12 cellular contexts compared by ENCODE assay signal in the genomic region with DNA sequence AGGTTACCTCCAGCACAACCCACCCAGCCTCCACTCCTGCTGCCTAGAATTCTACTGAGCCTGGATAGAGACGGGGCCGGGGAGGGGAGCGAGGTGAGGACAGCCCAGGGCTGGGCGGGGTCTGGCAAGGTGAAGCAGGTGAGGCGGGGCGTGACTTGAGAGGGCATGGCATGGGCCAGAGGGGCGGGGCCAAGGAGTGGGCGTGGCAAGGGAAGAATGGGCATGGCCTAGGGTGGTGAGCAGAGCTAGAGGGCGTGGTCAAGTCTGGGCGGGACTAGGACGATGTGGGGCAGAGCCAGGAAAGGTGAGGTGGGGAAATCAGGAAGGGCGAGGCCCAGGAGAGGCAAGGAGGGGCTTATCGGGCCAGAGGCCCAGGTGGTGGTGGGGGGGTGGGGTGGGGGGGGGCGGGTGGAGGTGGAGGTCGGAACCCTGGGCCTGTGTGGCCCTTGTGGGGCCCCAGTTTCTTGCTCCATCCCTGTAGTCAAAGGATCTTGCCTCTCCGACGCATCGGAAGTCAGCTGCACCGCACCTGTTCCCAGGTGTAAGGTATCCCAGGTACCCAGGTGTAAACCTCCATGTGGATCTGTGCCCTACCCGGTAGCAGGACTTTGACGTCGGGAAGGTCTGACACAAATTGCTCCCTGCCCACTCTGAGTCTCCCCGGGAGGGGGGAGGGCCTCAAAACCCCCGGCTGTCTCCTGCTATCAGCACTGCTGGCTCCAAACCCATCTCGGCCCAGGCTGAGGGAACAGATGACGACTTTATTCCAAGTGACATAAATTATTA. TPM values are rescaled to one million over a fixed set of nuclear protein-coding genes. Genes with fewer than 3 reads are reported as not detected.
A peak's percentile ranks its signal among the peaks of the same experiment; 100 is the strongest.
DNase-seq lines count a peak whose midpoint lies in the region; ATAC-seq, FAIRE-seq and TF ChIP-seq lines count a peak whose summit lies in the region.
"Had no signal": no experiment of that assay in that cellular context is flagged by ENCODE, and none has a peak within 500 bp of the region (broad histone marks: within the 10 kb centered on the region; RNA-seq: fewer than 3 reads in every experiment).

No MANE protein-coding gene starts in this region.

- H3K9me3 Mint-ChIP-seq in activated T-cell treated with anti-CD3 and anti-CD28 coated beads, Interleukin-2, amount 50 U/mL, for 24 hours: no peaks in the 10 kb centered on the region

- H4K20me1 ChIP-seq in MM.1S (ENCODE audit: insufficient read depth, low read length): no peaks in the 10 kb centered on the region

- intact Hi-C loops in Right ventricle myocardium superior (cut with DNase I) (no loop called here), left lung (cut with DNase I) (no loop called here), sigmoid colon (cut with DNase I) (no loop called here)

- H3K4me2 ChIP-seq in MM.1S (ENCODE audit: low read depth, low read length): no peak overlapping the region

- H3K4me1 Mint-ChIP-seq in activated T-cell treated with anti-CD3 and anti-CD28 coated beads, Interleukin-2, amount 50 U/mL, for 24 hours (ENCODE audit: low read depth): peaks cover 2% of the 10 kb centered on the region

- H3F3A ChIP-seq in MM.1S (ENCODE audit: insufficient read depth, low read length): no peaks in the 10 kb centered on the region

- H2AFZ ChIP-seq in MM.1S (ENCODE audit: low read length): no peak overlapping the region

- H3K27ac Mint-ChIP-seq in activated T-cell treated with anti-CD3 and anti-CD28 coated beads, Interleukin-2, amount 50 U/mL, for 24 hours: no peak overlapping the region

- TF ChIP-seq CTCF in right atrium auricular region (IDR thresholded peaks at IDR 0.05): no peak
- no peak for TF ChIP-seq CTCF in left lung (IDR thresholded peaks at IDR 0.05)
- TF ChIP-seq CTCF in sigmoid colon (IDR thresholded peaks at IDR 0.05): no peak
- TF ChIP-seq CTCF in MM.1S (IDR thresholded peaks at IDR 0.05; ENCODE audit: low read length): no peak

- no peaks in the 10 kb centered on the region for H3K36me3 Mint-ChIP-seq in activated T-cell treated with anti-CD3 and anti-CD28 coated beads, Interleukin-2, amount 50 U/mL, for 24 hours (ENCODE audit: low read depth)
- H3K36me3 Mint-ChIP-seq: CD4-positive, alpha-beta memory T cell had no signal

- H3K4me1 ChIP-seq in right atrium auricular region: no peaks in the 10 kb centered on the region
- peaks cover 0 to 5% of the 10 kb centered on the region in 2 donors for H3K4me1 ChIP-seq in left lung
- H3K4me1 ChIP-seq in sigmoid colon: no peaks in the 10 kb centered on the region
- no peaks in the 10 kb centered on the region for H3K4me1 ChIP-seq in MM.1S (ENCODE audit: low read length)

- no peaks in the 10 kb centered on the region for H3K27me3 ChIP-seq in right atrium auricular region
- peaks cover 0 to 17% of the 10 kb centered on the region in 2 donors for H3K27me3 ChIP-seq in left lung
- H3K27me3 ChIP-seq in sigmoid colon: peaks cover 3 to 40% (median 18%) of the 10 kb centered on the region in 3 donors
- peaks cover 49% of the 10 kb centered on the region for H3K27me3 ChIP-seq in MM.1S (replicated peaks; ENCODE audit: insufficient read depth, low read length)

- ATAC-seq in Right ventricle myocardium superior (ENCODE audit: poor library complexity) (peak; percentile 38), left lung (peak; percentile 97), GM18861 (IDR thresholded peaks at IDR 0.05; ENCODE audit: unreplicated experiment) (no peak)

- H3K27me3 Mint-ChIP-seq in activated T-cell treated with anti-CD3 and anti-CD28 coated beads, Interleukin-2, amount 50 U/mL, for 24 hours: peaks cover 40% of the 10 kb centered on the region

- no peak for TF ChIP-seq EP300 in sigmoid colon (IDR thresholded peaks at IDR 0.05)

- no peak overlapping the region for H3K4me3 Mint-ChIP-seq in activated T-cell treated with anti-CD3 and anti-CD28 coated beads, Interleukin-2, amount 50 U/mL, for 24 hours
- H3K4me3 Mint-ChIP-seq: CD4-positive, alpha-beta memory T cell had no signal

- H3K9me2 ChIP-seq in MM.1S (replicated peaks; ENCODE audit: insufficient read depth, low read length): no peaks in the 10 kb centered on the region

- H3K9me3 ChIP-seq in right atrium auricular region (no peaks in the 10 kb centered on the region), left lung (no peaks in the 10 kb centered on the region), sigmoid colon (no peaks in the 10 kb centered on the region), MM.1S (replicated peaks; ENCODE audit: insufficient read depth, low read length) (no peaks in the 10 kb centered on the region)
- H3K9me3 ChIP-seq: MG63, neutrophil had no signal

- H3K79me2 ChIP-seq in MM.1S (ENCODE audit: low read length): no peaks in the 10 kb centered on the region

- WGBS in sigmoid colon, 2 donors: 15 to 29% methylated on average over 26 of the region's 26 CpGs

- no peak for DNase-seq in Right ventricle myocardium superior
- no peak for DNase-seq in right atrium auricular region (ENCODE audit: low spot score)
- peak; percentile 46 for DNase-seq in activated T-cell treated with anti-CD3 and anti-CD28 coated beads, Interleukin-2, amount 50 U/mL, for 24 hours
- peak; percentile 85 to 92 for DNase-seq in left lung
- no peak for DNase-seq in HTR-8/SVneo (ENCODE audit: insufficient read length, low spot score)
- no peak for DNase-seq in sigmoid colon
- no peak for DNase-seq in MM.1S

- no peak for TF ChIP-seq POLR2A in sigmoid colon (IDR thresholded peaks at IDR 0.05)

- H3K27ac ChIP-seq in right atrium auricular region: no peak overlapping the region
- no peak overlapping the region for H3K27ac ChIP-seq in left lung
- no peak overlapping the region for H3K27ac ChIP-seq in sigmoid colon
- no peak overlapping the region for H3K27ac ChIP-seq in MM.1S (ENCODE audit: low read length)
- H3K27ac ChIP-seq: neutrophil had no signal

- no peaks in the 10 kb centered on the region for H3K36me3 ChIP-seq in right atrium auricular region
- H3K36me3 ChIP-seq in left lung: no peaks in the 10 kb centered on the region
- no peaks in the 10 kb centered on the region for H3K36me3 ChIP-seq in sigmoid colon
- no peaks in the 10 kb centered on the region for H3K36me3 ChIP-seq in MM.1S (replicated peaks; ENCODE audit: insufficient read depth, low read length)
- H3K36me3 ChIP-seq: MG63, neutrophil had no signal

- FAIRE-seq in HTR-8/SVneo (lab: Jason Lieb, UNC): no peak
- FAIRE-seq: endometrium had no signal

- H3K9ac ChIP-seq in MM.1S (ENCODE audit: low read length): no peak overlapping the region

- H3K4me3 ChIP-seq in right atrium auricular region: no peak overlapping the region
- peak overlapping the region in 1 of 2 donors; percentile 20 for H3K4me3 ChIP-seq in left lung
- H3K4me3 ChIP-seq in sigmoid colon: no peak overlapping the region
- no peak overlapping the region for H3K4me3 ChIP-seq in MM.1S (ENCODE audit: low read length)
- H3K4me3 ChIP-seq: MG63 had no signal

RNA-seq across cellular contexts. Expression of a gene that starts 32.8 kb away (rescaled TPM):
- total RNA-seq in Right ventricle myocardium superior (not detected), right atrium auricular region (not detected), left lung (under 1 TPM in 1 of 2 donors, not detected in 1; 0.58 TPM), sigmoid colon (not detected)
- 1 to 10 TPM in 1 of 3 donors, under 1 TPM in 1, not detected in 1; 0.20 to 7.2 TPM for polyA plus RNA-seq in sigmoid colon

RNA-seq across cellular contexts. Expression of a gene that starts 54.9 kb away (rescaled TPM):
- total RNA-seq in Right ventricle myocardium superior (not detected), right atrium auricular region (not detected), left lung (1 to 10 TPM in 1 of 2 donors, under 1 TPM in 1; 0.70 to 4.3 TPM), sigmoid colon (not detected)
- 1 to 10 TPM in 2 of 3 donors, not detected in 1; 1.2 to 1.7 TPM for polyA plus RNA-seq in sigmoid colon

Comparison
In these comparisons a context has a peak if more than half of its experiments do, and no peak if none do; other contexts are left out.
1. DNase-seq: peak in activated T-cell treated with anti-CD3 and anti-CD28 coated beads, Interleukin-2, amount 50 U/mL, for 24 hours (single experiment) and left lung (2 of 2); none in Right ventricle myocardium superior (single experiment), right atrium auricular region (single experiment), HTR-8/SVneo (single experiment), sigmoid colon (single experiment) and MM.1S (single experiment).